8 cellular contexts compared by ENCODE assay signal in the genomic region with DNA sequence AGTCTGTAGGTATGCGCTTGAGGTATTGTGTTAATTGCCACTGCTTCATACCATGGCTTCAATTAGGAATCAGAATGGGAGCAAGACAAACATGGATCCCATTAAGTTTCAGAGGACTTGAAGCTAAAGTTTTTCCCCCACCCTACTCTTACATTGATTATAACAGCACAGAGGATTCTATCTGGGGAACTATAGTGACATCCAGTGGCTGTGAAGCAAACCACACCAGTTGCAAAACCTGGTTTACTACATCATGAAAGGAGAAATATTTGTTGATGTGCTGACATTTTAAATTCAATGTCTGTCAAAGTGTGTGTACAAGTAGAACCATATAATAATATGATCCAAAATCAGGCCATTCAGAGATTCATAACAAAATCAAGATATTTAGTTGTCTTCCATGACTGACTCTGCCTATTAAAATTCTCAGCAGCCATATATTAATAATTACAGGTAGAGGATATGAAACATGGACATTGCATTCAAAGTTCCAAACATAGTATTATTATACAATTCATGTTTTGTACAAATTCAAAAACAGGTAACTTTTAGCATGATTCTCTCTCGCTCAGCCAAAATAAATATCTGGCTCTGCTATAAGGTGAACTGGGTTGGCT.
DNase-seq lines count a peak whose midpoint lies in the region; ATAC-seq, FAIRE-seq and TF ChIP-seq lines count a peak whose summit lies in the region.

No MANE protein-coding gene starts in this region.

- no peaks in the 10 kb centered on the region for H3K4me1 ChIP-seq in Karpas-422 (ENCODE audit: low read length)

- peak; percentile 76 for ATAC-seq in GM21576 (IDR thresholded peaks at IDR 0.05; ENCODE audit: unreplicated experiment)
- ATAC-seq in activated naive CD4-positive, alpha-beta T cell treated with anti-CD3 and anti-CD28 coated beads, Interleukin-2, amount 50 U/mL, for 72 hours: no peak

- H3K4me2 ChIP-seq in Karpas-422 (ENCODE audit: low read depth, low read length, poor library complexity, severe bottlenecking): no peak overlapping the region

- no peaks in the 10 kb centered on the region for H3K36me3 Mint-ChIP-seq in activated naive CD4-positive, alpha-beta T cell treated with anti-CD3 and anti-CD28 coated beads, Interleukin-2, amount 50 U/mL, for 72 hours

- TF ChIP-seq CTCF in D721Med (IDR thresholded peaks at IDR 0.05; ENCODE audit: insufficient read depth, missing control alignments) (peak; percentile 70), foreskin fibroblast (IDR thresholded peaks at IDR 0.05; ENCODE audit: low read depth, low read length) (peak; percentile 69), retinal pigment epithelial cell (conservative IDR thresholded peaks at IDR 0.05; ENCODE audit: low read depth, low read length) (peak; percentile 88)

- no peak overlapping the region for H3K9ac ChIP-seq in Karpas-422 (ENCODE audit: low read length)
- no peak overlapping the region for H3K9ac ChIP-seq in SK-N-MC (ENCODE audit: insufficient read length)

- H3K27me3 ChIP-seq in Karpas-422 (ENCODE audit: low read length): no peaks in the 10 kb centered on the region

- no peaks in the 10 kb centered on the region for H3K79me2 ChIP-seq in Karpas-422 (ENCODE audit: low read length)

- no peaks in the 10 kb centered on the region for H3K9me3 Mint-ChIP-seq in activated naive CD4-positive, alpha-beta T cell treated with anti-CD3 and anti-CD28 coated beads, Interleukin-2, amount 50 U/mL, for 72 hours

- no peaks in the 10 kb centered on the region for H3K36me3 ChIP-seq in Karpas-422 (ENCODE audit: insufficient read depth, low read length)
- no peaks in the 10 kb centered on the region for H3K36me3 ChIP-seq in SK-N-MC (ENCODE audit: insufficient read depth, low read length)

- no peak overlapping the region for H3K27ac Mint-ChIP-seq in activated naive CD4-positive, alpha-beta T cell treated with anti-CD3 and anti-CD28 coated beads, Interleukin-2, amount 50 U/mL, for 72 hours

- no peak overlapping the region for H3K4me3 ChIP-seq in Karpas-422 (ENCODE audit: low read length)
- no peak overlapping the region for H3K4me3 ChIP-seq in SK-N-MC
- no peak overlapping the region for H3K4me3 ChIP-seq in foreskin fibroblast (ENCODE audit: low read depth in 1 of 2, low read length in 2 of 2)
- no peak overlapping the region for H3K4me3 ChIP-seq in retinal pigment epithelial cell (ENCODE audit: low read length)

- no peaks in the 10 kb centered on the region for H3K9me2 ChIP-seq in Karpas-422 (replicated peaks; ENCODE audit: insufficient read depth, low read length)

- H3K9me3 ChIP-seq in Karpas-422 (ENCODE audit: low read length) (no peaks in the 10 kb centered on the region), SK-N-MC (ENCODE audit: low read depth, low read length) (no peaks in the 10 kb centered on the region)

- H2AFZ ChIP-seq in Karpas-422 (ENCODE audit: low read length): no peak overlapping the region

- no peak for DNase-seq in D721Med (ENCODE audit: insufficient read length, low spot score)
- peak; percentile 73 for DNase-seq in Karpas-422
- peak; percentile 50 for DNase-seq in SK-N-MC (ENCODE audit: low read depth, low spot score)
- peak; percentile 21 to 70 for DNase-seq in foreskin fibroblast
- no peak for DNase-seq in retinal pigment epithelial cell (ENCODE audit: low read depth)
- no peak for DNase-seq in activated naive CD4-positive, alpha-beta T cell treated with anti-CD3 and anti-CD28 coated beads, Interleukin-2, amount 50 U/mL, for 72 hours (ENCODE audit: low spot score in 2 of 2)
- no peak for DNase-seq in activated CD4-positive, CD25-positive, alpha-beta regulatory T cell treated with anti-CD3 and anti-CD28 coated beads, Interleukin-2, amount 50 U/mL, for 72 hours

- no peaks in the 10 kb centered on the region for H4K20me1 ChIP-seq in Karpas-422 (ENCODE audit: insufficient read depth, low read depth, low read length)

- H3K27ac ChIP-seq in Karpas-422 (ENCODE audit: low read length) (no peak overlapping the region), SK-N-MC (no peak overlapping the region)

- FAIRE-seq in D721Med (lab: Jason Lieb, UNC): peak; percentile 78

Comparison
In these comparisons a context has a peak if more than half of its experiments do, and no peak if none do; other contexts are left out.
1. DNase-seq: peak in Karpas-422 (single experiment), SK-N-MC (single experiment) and foreskin fibroblast (2 of 2); none in D721Med (single experiment), retinal pigment epithelial cell (single experiment), activated naive CD4-positive, alpha-beta T cell treated with anti-CD3 and anti-CD28 coated beads, Interleukin-2, amount 50 U/mL, for 72 hours (0 of 2) and activated CD4-positive, CD25-positive, alpha-beta regulatory T cell treated with anti-CD3 and anti-CD28 coated beads, Interleukin-2, amount 50 U/mL, for 72 hours (single experiment).
2. Peak in every context shown above with its lines, with median percentiles within 50 percentile points of each other: CTCF ChIP-seq.